Comparison of ENCODE assay signal across 1 cellular context in the genomic region with DNA sequence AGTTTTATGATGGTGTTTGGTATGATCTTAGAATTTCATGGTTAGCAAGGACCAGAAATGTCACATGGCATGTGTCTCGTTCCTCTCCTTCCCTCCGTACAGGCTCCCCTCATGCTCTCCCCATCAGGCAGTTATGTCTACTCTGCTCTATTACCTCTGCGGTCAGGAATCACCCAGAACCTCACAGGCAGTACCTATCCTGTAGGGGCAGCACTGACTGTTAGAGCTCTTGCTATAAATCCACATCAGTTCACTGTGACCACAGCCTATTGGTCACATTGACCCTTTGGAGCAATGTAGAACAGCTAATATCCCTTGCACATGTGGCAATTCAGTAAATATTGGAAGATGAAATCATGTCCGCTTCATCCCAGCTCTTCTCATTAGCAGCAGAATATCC.
TF ChIP-seq lines count a peak whose summit lies in the region.

No MANE protein-coding gene starts in this region.

TF ChIP-seq in GM23338, 12 proteins besides CTCF, POLR2A, EP300 and RAD21 (continued from another document):
- no peak for TF ChIP-seq JUNB (IDR thresholded peaks at IDR 0.05; ENCODE audit: unreplicated experiment)
- TF ChIP-seq, protein P1, sequence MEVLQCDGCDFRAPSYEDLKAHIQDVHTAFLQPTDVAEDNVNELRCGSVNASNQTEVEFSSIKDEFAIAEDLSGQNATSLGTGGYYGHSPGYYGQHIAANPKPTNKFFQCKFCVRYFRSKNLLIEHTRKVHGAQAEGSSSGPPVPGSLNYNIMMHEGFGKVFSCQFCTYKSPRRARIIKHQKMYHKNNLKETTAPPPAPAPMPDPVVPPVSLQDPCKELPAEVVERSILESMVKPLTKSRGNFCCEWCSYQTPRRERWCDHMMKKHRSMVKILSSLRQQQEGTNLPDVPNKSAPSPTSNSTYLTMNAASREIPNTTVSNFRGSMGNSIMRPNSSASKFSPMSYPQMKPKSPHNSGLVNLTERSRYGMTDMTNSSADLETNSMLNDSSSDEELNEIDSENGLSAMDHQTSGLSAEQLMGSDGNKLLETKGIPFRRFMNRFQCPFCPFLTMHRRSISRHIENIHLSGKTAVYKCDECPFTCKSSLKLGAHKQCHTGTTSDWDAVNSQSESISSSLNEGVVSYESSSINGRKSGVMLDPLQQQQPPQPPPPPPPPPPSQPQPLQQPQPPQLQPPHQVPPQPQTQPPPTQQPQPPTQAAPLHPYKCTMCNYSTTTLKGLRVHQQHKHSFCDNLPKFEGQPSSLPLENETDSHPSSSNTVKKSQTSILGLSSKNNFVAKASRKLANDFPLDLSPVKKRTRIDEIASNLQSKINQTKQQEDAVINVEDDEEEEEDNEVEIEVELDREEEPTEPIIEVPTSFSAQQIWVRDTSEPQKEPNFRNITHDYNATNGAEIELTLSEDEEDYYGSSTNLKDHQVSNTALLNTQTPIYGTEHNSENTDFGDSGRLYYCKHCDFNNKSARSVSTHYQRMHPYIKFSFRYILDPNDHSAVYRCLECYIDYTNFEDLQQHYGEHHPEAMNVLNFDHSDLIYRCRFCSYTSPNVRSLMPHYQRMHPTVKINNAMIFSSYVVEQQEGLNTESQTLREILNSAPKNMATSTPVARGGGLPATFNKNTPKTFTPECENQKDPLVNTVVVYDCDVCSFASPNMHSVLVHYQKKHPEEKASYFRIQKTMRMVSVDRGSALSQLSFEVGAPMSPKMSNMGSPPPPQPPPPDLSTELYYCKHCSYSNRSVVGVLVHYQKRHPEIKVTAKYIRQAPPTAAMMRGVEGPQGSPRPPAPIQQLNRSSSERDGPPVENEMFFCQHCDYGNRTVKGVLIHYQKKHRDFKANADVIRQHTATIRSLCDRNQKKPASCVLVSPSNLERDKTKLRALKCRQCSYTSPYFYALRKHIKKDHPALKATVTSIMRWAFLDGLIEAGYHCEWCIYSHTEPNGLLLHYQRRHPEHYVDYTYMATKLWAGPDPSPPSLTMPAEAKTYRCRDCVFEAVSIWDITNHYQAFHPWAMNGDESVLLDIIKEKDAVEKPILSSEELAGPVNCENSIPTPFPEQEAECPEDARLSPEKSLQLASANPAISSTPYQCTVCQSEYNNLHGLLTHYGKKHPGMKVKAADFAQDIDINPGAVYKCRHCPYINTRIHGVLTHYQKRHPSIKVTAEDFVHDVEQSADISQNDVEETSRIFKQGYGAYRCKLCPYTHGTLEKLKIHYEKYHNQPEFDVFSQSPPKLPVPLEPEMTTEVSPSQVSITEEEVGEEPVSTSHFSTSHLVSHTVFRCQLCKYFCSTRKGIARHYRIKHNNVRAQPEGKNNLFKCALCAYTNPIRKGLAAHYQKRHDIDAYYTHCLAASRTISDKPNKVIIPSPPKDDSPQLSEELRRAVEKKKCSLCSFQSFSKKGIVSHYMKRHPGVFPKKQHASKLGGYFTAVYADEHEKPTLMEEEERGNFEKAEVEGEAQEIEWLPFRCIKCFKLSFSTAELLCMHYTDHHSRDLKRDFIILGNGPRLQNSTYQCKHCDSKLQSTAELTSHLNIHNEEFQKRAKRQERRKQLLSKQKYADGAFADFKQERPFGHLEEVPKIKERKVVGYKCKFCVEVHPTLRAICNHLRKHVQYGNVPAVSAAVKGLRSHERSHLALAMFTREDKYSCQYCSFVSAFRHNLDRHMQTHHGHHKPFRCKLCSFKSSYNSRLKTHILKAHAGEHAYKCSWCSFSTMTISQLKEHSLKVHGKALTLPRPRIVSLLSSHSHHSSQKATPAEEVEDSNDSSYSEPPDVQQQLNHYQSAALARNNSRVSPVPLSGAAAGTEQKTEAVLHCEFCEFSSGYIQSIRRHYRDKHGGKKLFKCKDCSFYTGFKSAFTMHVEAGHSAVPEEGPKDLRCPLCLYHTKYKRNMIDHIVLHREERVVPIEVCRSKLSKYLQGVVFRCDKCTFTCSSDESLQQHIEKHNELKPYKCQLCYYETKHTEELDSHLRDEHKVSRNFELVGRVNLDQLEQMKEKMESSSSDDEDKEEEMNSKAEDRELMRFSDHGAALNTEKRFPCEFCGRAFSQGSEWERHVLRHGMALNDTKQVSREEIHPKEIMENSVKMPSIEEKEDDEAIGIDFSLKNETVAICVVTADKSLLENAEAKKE (CRISPR knock-in tag; IDR thresholded peaks at IDR 0.05), result no peak
- no peak for TF ChIP-seq EZH2phosphoT487 (IDR thresholded peaks at IDR 0.05; ENCODE audit: unreplicated experiment)
- no peak for TF ChIP-seq ZNF331 (CRISPR knock-in tag; IDR thresholded peaks at IDR 0.05; ENCODE audit: low read depth)
- no peak for TF ChIP-seq EZH2 (IDR thresholded peaks at IDR 0.05; ENCODE audit: low read depth, unreplicated experiment)
- no peak for TF ChIP-seq POLR2AphosphoS5 (IDR thresholded peaks at IDR 0.05; ENCODE audit: low read depth)
- no peak for TF ChIP-seq CREB1 (CRISPR knock-in tag; IDR thresholded peaks at IDR 0.05; ENCODE audit: low read depth)
- TF ChIP-seq ZNF114 (CRISPR knock-in tag; IDR thresholded peaks at IDR 0.05), result no peak
